Comparison of ENCODE assay signal across 1 cellular context in the genomic region with DNA sequence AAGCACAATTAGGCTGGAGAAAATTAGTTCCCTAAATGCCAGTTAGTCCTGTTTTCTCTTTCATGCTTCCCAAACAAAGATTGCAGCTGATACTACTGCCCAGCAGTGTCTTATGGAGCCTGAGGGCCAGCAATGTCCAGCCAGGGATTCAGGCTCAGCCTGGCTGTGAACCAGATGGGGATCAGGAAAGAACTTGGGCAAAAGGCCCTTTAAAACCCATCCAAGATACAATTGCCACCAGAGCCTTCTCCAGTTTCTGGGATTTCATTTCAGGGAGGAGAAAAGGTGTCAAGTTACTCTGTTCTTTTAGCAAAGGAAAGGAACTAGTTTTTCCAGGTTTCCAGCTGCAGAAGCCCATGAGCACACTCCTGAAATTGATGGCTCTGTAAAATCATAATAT.
A peak's percentile ranks its signal among the peaks of the same experiment; 100 is the strongest.
TF ChIP-seq lines count a peak whose summit lies in the region.

No MANE protein-coding gene starts in this region.

TF ChIP-seq in GM23338, 12 proteins besides CTCF, POLR2A, EP300 and RAD21 (continued from another document):
- peak; percentile 88 for TF ChIP-seq ZNF462 (CRISPR knock-in tag; IDR thresholded peaks at IDR 0.05)
- TF ChIP-seq CREB1 (CRISPR knock-in tag; IDR thresholded peaks at IDR 0.05; ENCODE audit: low read depth) = no peak
- no peak for TF ChIP-seq EZH2 (IDR thresholded peaks at IDR 0.05; ENCODE audit: low read depth, unreplicated experiment)
